In the genomic region with DNA sequence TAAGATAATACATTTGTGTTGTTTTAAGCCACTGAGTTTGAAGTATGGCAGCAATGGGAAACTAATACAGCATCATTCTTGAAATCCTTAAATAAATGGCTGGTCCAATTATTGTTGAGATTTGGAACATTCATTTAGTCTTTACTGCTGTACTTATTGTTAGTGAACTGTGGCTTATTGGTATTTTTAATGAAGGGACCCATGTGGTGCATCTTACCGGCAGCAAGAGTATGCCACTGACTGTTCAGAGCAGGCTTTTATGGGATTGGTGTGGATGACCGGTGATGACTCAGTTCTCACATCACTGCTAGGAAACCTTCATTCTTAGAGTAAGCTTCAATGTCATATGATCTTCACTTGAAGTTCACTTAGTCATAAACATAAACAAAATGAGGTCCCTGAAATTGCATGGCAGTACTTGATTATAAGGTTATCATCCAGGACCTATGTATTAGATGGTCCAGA, we compare ENCODE assay signal across 1 cellular context.
TF ChIP-seq lines count a peak whose summit lies in the region.

No MANE protein-coding gene starts in this region.

TF ChIP-seq in HepG2, 621 proteins besides CTCF, POLR2A, EP300 and RAD21 (continued from another document):
- TF ChIP-seq, protein P1, sequence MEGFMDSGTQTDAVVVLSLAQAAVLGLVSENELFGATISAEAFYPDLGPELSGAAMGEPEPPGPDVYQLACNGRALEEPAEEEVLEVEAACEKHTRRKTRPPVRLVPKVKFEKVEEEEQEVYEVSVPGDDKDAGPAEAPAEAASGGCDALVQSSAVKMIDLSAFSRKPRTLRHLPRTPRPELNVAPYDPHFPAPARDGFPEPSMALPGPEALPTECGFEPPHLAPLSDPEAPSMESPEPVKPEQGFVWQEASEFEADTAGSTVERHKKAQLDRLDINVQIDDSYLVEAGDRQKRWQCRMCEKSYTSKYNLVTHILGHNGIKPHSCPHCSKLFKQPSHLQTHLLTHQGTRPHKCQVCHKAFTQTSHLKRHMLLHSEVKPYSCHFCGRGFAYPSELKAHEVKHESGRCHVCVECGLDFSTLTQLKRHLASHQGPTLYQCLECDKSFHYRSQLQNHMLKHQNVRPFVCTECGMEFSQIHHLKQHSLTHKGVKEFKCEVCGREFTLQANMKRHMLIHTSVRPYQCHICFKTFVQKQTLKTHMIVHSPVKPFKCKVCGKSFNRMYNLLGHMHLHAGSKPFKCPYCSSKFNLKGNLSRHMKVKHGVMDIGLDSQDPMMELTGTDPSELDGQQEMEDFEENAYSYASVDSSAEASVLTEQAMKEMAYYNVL (CRISPR knock-in tag; IDR thresholded peaks at IDR 0.05; ENCODE audit: borderline replicate concordance) = no peak
- TF ChIP-seq ZNF430 (CRISPR knock-in tag; IDR thresholded peaks at IDR 0.05) (no peak), TFDP1 (CRISPR knock-in tag; IDR thresholded peaks at IDR 0.05; ENCODE audit: borderline replicate concordance) (no peak), SUZ12 (IDR thresholded peaks at IDR 0.05; ENCODE audit: low read depth, low read length) (no peak), MTA3 (CRISPR knock-in tag; IDR thresholded peaks at IDR 0.05) (no peak), CAMTA2 (CRISPR knock-in tag; IDR thresholded peaks at IDR 0.05; ENCODE audit: borderline replicate concordance) (no peak), ZNF639 (CRISPR knock-in tag; conservative IDR thresholded peaks at IDR 0.05) (no peak), PHF8 (CRISPR knock-in tag; IDR thresholded peaks at IDR 0.05) (no peak), ZNF749 (CRISPR knock-in tag; IDR thresholded peaks at IDR 0.05; ENCODE audit: borderline replicate concordance) (no peak), ZNF121 (CRISPR knock-in tag; IDR thresholded peaks at IDR 0.05) (no peak), ZNF263 (CRISPR knock-in tag; IDR thresholded peaks at IDR 0.05) (no peak), NR3C1 (CRISPR knock-in tag; IDR thresholded peaks at IDR 0.05) (no peak), TEAD2 (CRISPR knock-in tag; IDR thresholded peaks at IDR 0.05) (no peak), ZNF260 (CRISPR knock-in tag; IDR thresholded peaks at IDR 0.05; ENCODE audit: borderline replicate concordance, low read depth) (no peak)
- TF ChIP-seq, protein P2, sequence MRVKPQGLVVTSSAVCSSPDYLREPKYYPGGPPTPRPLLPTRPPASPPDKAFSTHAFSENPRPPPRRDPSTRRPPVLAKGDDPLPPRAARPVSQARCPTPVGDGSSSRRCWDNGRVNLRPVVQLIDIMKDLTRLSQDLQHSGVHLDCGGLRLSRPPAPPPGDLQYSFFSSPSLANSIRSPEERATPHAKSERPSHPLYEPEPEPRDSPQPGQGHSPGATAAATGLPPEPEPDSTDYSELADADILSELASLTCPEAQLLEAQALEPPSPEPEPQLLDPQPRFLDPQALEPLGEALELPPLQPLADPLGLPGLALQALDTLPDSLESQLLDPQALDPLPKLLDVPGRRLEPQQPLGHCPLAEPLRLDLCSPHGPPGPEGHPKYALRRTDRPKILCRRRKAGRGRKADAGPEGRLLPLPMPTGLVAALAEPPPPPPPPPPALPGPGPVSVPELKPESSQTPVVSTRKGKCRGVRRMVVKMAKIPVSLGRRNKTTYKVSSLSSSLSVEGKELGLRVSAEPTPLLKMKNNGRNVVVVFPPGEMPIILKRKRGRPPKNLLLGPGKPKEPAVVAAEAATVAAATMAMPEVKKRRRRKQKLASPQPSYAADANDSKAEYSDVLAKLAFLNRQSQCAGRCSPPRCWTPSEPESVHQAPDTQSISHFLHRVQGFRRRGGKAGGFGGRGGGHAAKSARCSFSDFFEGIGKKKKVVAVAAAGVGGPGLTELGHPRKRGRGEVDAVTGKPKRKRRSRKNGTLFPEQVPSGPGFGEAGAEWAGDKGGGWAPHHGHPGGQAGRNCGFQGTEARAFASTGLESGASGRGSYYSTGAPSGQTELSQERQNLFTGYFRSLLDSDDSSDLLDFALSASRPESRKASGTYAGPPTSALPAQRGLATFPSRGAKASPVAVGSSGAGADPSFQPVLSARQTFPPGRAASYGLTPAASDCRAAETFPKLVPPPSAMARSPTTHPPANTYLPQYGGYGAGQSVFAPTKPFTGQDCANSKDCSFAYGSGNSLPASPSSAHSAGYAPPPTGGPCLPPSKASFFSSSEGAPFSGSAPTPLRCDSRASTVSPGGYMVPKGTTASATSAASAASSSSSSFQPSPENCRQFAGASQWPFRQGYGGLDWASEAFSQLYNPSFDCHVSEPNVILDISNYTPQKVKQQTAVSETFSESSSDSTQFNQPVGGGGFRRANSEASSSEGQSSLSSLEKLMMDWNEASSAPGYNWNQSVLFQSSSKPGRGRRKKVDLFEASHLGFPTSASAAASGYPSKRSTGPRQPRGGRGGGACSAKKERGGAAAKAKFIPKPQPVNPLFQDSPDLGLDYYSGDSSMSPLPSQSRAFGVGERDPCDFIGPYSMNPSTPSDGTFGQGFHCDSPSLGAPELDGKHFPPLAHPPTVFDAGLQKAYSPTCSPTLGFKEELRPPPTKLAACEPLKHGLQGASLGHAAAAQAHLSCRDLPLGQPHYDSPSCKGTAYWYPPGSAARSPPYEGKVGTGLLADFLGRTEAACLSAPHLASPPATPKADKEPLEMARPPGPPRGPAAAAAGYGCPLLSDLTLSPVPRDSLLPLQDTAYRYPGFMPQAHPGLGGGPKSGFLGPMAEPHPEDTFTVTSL (CRISPR knock-in tag; IDR thresholded peaks at IDR 0.05; ENCODE audit: borderline replicate concordance) = no peak
TF ChIP-seq in HepG2: peak in this region for 0.
